19 cellular contexts compared by ENCODE assay signal in genomic region chr9:69857131-69857530, GRCh38. TPM values are rescaled to one million over a fixed set of nuclear protein-coding genes. Genes with fewer than 3 reads are reported as not detected.
DNase-seq lines count a peak whose midpoint lies in the region; FAIRE-seq and TF ChIP-seq lines count a peak whose summit lies in the region.
"Had no signal": no experiment of that assay in that cellular context is flagged by ENCODE, and none has a peak within 500 bp of the region (broad histone marks: within the 10 kb centered on the region; RNA-seq: fewer than 3 reads in every experiment).

No MANE protein-coding gene starts in this region.

- no peak overlapping the region for H3K9ac ChIP-seq in kidney (ENCODE audit: low read length in 2 of 2)

- no peak for TF ChIP-seq EP300 in Ishikawa (IDR thresholded peaks at IDR 0.05; ENCODE audit: borderline replicate concordance)

- H3K27me3 ChIP-seq in brain microvascular endothelial cell (replicated peaks): no peaks in the 10 kb centered on the region
- H3K27me3 ChIP-seq: dorsolateral prefrontal cortex had no signal

- in situ Hi-C loops in brain microvascular endothelial cell (cut with HindIII; ENCODE audit: low pct_ligation_motif_present, low sequenced_read_pairs): no loop called here

- no peak for TF ChIP-seq RAD21 in Ishikawa (IDR thresholded peaks at IDR 0.05; ENCODE audit: low read depth)

- no peaks in the 10 kb centered on the region for H3K36me3 ChIP-seq in brain microvascular endothelial cell (replicated peaks)
- no peaks in the 10 kb centered on the region for H3K36me3 ChIP-seq in kidney (ENCODE audit: control insufficient read depth in 1 of 2, insufficient read depth in 2 of 2, low read length in 2 of 2)

- H3K4me3 ChIP-seq in AG09309 (ENCODE audit: control insufficient read depth, low read depth, low read length): no peak overlapping the region
- H3K4me3 ChIP-seq in brain microvascular endothelial cell (ENCODE audit: low read depth, low read length): no peak overlapping the region
- no peak overlapping the region for H3K4me3 ChIP-seq in kidney (ENCODE audit: low read length in 2 of 2)
- H3K4me3 ChIP-seq: dorsolateral prefrontal cortex had no signal

- H3K4me1 ChIP-seq in kidney (ENCODE audit: control insufficient read depth in 1 of 2, insufficient read depth in 1 of 2, low read depth in 1 of 2, low read length in 2 of 2): no peaks in the 10 kb centered on the region

- TF ChIP-seq CTCF in AG09309 (IDR thresholded peaks at IDR 0.05; ENCODE audit: control insufficient read depth, insufficient read depth, low read depth, low read length, missing control alignments) (no peak), brain microvascular endothelial cell (IDR thresholded peaks at IDR 0.05; ENCODE audit: low read depth, low read length, missing control alignments) (no peak), kidney (IDR thresholded peaks at IDR 0.05; ENCODE audit: borderline replicate concordance, extremely low read depth, insufficient read depth) (no peak)

- H3K27ac ChIP-seq in brain microvascular endothelial cell (no peak overlapping the region), kidney (ENCODE audit: low read depth in 2 of 2, low read length in 2 of 2) (no peak overlapping the region)
- H3K27ac ChIP-seq: dorsolateral prefrontal cortex had no signal

- peak; percentile 40 for DNase-seq in AG09309 (ENCODE audit: low read depth)
- peak; percentile 81 for DNase-seq in brain microvascular endothelial cell
- peak; percentile 21 for DNase-seq in hepatic stellate cell (ENCODE audit: low spot score)
- DNase-seq in kidney: no peak
- no peak for DNase-seq in SKM-1 (lab: John Stamatoyannopoulos, UW; ENCODE audit: unreplicated experiment)
- no peak for DNase-seq in activated CD4-positive, alpha-beta T cell treated with anti-CD3 and anti-CD28 coated beads for 48 hours
- DNase-seq in inferior parietal cortex (ENCODE audit: extremely low spot score): no peak
- DNase-seq: activated CD4-positive, alpha-beta T cell treated with anti-CD3 and anti-CD28 coated beads, Interleukin-2, amount 50 U/mL, for 4 hours; activated T-cell treated with anti-CD3 and anti-CD28 coated beads, Interleukin-2, amount 50 U/mL, for 48 hours; amygdala; dorsolateral prefrontal cortex; NCI-H2029 treated with DMSO at 0.1 percent for 48 hours; NCI-H774; occipital lobe; T-helper 9 cell had no signal

- H3K9me3 ChIP-seq in kidney (ENCODE audit: control insufficient read depth in 1 of 2, low read length in 2 of 2): no peaks in the 10 kb centered on the region

- intact Hi-C loops in kidney (cut with DNase I): no loop called here

- FAIRE-seq in kidney (lab: Jason Lieb, UNC): no peak
- FAIRE-seq: frontal cortex had no signal

TF ChIP-seq in Ishikawa, 13 proteins besides CTCF, POLR2A, EP300 and RAD21:
- TF ChIP-seq REST (IDR thresholded peaks at IDR 0.05; ENCODE audit: low read depth) (no peak), TEAD4 (IDR thresholded peaks at IDR 0.05) (peak; percentile 7; the same call in 1 of the 2 replicates)

RNA-seq across cellular contexts. Expression of gene CFAP95, which starts 36.5 kb away (rescaled TPM):
- total RNA-seq in kidney: 1.9 TPM
- 2.6 TPM for polyA plus RNA-seq in kidney (ENCODE audit: insufficient read depth, low read depth, low replicate concordance)
- total RNA-seq: frontal cortex, mesothelial cell of epicardium, occipital lobe had no signal
- polyA plus RNA-seq: AG04450 had no signal

Comparison
In these comparisons a context has a peak if more than half of its experiments do, and no peak if none do; other contexts are left out.
1. DNase-seq: peak in AG09309 (single experiment), brain microvascular endothelial cell (single experiment) and hepatic stellate cell (single experiment); none in kidney (single experiment), SKM-1 (single experiment), activated CD4-positive, alpha-beta T cell treated with anti-CD3 and anti-CD28 coated beads for 48 hours (single experiment) and inferior parietal cortex (single experiment).